ENCODE assay signal across 1 cellular context in genomic region chr4:79198886-79199591, GRCh38.
A peak's percentile ranks its signal among the peaks of the same experiment; 100 is the strongest.
TF ChIP-seq lines count a peak whose summit lies in the region.

No MANE protein-coding gene starts in this region.

TF ChIP-seq in K562, 482 proteins besides CTCF, POLR2A, EP300 and RAD21 (continued from another document and continues in another):
- TF ChIP-seq, protein P1, sequence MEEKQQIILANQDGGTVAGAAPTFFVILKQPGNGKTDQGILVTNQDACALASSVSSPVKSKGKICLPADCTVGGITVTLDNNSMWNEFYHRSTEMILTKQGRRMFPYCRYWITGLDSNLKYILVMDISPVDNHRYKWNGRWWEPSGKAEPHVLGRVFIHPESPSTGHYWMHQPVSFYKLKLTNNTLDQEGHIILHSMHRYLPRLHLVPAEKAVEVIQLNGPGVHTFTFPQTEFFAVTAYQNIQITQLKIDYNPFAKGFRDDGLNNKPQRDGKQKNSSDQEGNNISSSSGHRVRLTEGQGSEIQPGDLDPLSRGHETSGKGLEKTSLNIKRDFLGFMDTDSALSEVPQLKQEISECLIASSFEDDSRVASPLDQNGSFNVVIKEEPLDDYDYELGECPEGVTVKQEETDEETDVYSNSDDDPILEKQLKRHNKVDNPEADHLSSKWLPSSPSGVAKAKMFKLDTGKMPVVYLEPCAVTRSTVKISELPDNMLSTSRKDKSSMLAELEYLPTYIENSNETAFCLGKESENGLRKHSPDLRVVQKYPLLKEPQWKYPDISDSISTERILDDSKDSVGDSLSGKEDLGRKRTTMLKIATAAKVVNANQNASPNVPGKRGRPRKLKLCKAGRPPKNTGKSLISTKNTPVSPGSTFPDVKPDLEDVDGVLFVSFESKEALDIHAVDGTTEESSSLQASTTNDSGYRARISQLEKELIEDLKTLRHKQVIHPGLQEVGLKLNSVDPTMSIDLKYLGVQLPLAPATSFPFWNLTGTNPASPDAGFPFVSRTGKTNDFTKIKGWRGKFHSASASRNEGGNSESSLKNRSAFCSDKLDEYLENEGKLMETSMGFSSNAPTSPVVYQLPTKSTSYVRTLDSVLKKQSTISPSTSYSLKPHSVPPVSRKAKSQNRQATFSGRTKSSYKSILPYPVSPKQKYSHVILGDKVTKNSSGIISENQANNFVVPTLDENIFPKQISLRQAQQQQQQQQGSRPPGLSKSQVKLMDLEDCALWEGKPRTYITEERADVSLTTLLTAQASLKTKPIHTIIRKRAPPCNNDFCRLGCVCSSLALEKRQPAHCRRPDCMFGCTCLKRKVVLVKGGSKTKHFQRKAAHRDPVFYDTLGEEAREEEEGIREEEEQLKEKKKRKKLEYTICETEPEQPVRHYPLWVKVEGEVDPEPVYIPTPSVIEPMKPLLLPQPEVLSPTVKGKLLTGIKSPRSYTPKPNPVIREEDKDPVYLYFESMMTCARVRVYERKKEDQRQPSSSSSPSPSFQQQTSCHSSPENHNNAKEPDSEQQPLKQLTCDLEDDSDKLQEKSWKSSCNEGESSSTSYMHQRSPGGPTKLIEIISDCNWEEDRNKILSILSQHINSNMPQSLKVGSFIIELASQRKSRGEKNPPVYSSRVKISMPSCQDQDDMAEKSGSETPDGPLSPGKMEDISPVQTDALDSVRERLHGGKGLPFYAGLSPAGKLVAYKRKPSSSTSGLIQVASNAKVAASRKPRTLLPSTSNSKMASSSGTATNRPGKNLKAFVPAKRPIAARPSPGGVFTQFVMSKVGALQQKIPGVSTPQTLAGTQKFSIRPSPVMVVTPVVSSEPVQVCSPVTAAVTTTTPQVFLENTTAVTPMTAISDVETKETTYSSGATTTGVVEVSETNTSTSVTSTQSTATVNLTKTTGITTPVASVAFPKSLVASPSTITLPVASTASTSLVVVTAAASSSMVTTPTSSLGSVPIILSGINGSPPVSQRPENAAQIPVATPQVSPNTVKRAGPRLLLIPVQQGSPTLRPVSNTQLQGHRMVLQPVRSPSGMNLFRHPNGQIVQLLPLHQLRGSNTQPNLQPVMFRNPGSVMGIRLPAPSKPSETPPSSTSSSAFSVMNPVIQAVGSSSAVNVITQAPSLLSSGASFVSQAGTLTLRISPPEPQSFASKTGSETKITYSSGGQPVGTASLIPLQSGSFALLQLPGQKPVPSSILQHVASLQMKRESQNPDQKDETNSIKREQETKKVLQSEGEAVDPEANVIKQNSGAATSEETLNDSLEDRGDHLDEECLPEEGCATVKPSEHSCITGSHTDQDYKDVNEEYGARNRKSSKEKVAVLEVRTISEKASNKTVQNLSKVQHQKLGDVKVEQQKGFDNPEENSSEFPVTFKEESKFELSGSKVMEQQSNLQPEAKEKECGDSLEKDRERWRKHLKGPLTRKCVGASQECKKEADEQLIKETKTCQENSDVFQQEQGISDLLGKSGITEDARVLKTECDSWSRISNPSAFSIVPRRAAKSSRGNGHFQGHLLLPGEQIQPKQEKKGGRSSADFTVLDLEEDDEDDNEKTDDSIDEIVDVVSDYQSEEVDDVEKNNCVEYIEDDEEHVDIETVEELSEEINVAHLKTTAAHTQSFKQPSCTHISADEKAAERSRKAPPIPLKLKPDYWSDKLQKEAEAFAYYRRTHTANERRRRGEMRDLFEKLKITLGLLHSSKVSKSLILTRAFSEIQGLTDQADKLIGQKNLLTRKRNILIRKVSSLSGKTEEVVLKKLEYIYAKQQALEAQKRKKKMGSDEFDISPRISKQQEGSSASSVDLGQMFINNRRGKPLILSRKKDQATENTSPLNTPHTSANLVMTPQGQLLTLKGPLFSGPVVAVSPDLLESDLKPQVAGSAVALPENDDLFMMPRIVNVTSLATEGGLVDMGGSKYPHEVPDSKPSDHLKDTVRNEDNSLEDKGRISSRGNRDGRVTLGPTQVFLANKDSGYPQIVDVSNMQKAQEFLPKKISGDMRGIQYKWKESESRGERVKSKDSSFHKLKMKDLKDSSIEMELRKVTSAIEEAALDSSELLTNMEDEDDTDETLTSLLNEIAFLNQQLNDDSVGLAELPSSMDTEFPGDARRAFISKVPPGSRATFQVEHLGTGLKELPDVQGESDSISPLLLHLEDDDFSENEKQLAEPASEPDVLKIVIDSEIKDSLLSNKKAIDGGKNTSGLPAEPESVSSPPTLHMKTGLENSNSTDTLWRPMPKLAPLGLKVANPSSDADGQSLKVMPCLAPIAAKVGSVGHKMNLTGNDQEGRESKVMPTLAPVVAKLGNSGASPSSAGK (IDR thresholded peaks at IDR 0.05): no peak
- TF ChIP-seq PATZ1 (CRISPR knock-in tag; IDR thresholded peaks at IDR 0.05; ENCODE audit: borderline replicate concordance) (no peak), PML (IDR thresholded peaks at IDR 0.05; ENCODE audit: low read length) (peak; percentile 75; the same call in 1 of the 2 replicates), ZNF76 (CRISPR knock-in tag; IDR thresholded peaks at IDR 0.05; ENCODE audit: borderline replicate concordance) (no peak), ZNF584 (CRISPR knock-in tag; IDR thresholded peaks at IDR 0.05; ENCODE audit: low read depth) (no peak), HOMEZ (CRISPR knock-in tag; IDR thresholded peaks at IDR 0.05) (no peak), ZNF175 (CRISPR knock-in tag; IDR thresholded peaks at IDR 0.05; ENCODE audit: low read depth) (no peak), ARID4B (CRISPR knock-in tag; IDR thresholded peaks at IDR 0.05) (no peak), MTA1 (IDR thresholded peaks at IDR 0.05; ENCODE audit: borderline replicate concordance) (no peak), TOE1 (IDR thresholded peaks at IDR 0.05; ENCODE audit: borderline replicate concordance) (no peak), TOE1 (CRISPR knock-in tag; IDR thresholded peaks at IDR 0.05; ENCODE audit: borderline replicate concordance, low read depth) (no peak), HDAC2 (IDR thresholded peaks at IDR 0.05) (peak; percentile 87; the same call in 1 of the 2 replicates), NBN (IDR thresholded peaks at IDR 0.05; ENCODE audit: low read depth) (no peak; the same call in 1 of the 2 replicates), TAL1 (IDR thresholded peaks at IDR 0.05) (peak; percentile 81), ZBTB34 (CRISPR knock-in tag; IDR thresholded peaks at IDR 0.05) (no peak), MCM3 (IDR thresholded peaks at IDR 0.05) (no peak), RBBP5 (IDR thresholded peaks at IDR 0.05; ENCODE audit: borderline replicate concordance, insufficient read depth, low read length, poor library complexity, severe bottlenecking) (no peak), DPF2 (IDR thresholded peaks at IDR 0.05) (peak; percentile 86), GABPA (tag; conservative IDR thresholded peaks at IDR 0.05; ENCODE audit: low read depth) (no peak), ZNF655 (CRISPR knock-in tag; IDR thresholded peaks at IDR 0.05) (no peak; the same call in 1 of the 2 replicates), SMARCB1 (IDR thresholded peaks at IDR 0.05; ENCODE audit: insufficient read length, low read depth) (peak; percentile 32), CTCFL (IDR thresholded peaks at IDR 0.05; ENCODE audit: borderline replicate concordance, insufficient read depth, low read depth, low read length, poor library complexity, severe bottlenecking) (no peak), HNRNPK (IDR thresholded peaks at IDR 0.05; ENCODE audit: low read depth, low read length, poor library complexity, severe bottlenecking) (no peak)
- TF ChIP-seq, protein P2, sequence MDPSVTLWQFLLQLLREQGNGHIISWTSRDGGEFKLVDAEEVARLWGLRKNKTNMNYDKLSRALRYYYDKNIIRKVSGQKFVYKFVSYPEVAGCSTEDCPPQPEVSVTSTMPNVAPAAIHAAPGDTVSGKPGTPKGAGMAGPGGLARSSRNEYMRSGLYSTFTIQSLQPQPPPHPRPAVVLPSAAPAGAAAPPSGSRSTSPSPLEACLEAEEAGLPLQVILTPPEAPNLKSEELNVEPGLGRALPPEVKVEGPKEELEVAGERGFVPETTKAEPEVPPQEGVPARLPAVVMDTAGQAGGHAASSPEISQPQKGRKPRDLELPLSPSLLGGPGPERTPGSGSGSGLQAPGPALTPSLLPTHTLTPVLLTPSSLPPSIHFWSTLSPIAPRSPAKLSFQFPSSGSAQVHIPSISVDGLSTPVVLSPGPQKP (CRISPR knock-in tag; IDR thresholded peaks at IDR 0.05): no peak
